10 cellular contexts compared by ENCODE assay signal in the genomic region with DNA sequence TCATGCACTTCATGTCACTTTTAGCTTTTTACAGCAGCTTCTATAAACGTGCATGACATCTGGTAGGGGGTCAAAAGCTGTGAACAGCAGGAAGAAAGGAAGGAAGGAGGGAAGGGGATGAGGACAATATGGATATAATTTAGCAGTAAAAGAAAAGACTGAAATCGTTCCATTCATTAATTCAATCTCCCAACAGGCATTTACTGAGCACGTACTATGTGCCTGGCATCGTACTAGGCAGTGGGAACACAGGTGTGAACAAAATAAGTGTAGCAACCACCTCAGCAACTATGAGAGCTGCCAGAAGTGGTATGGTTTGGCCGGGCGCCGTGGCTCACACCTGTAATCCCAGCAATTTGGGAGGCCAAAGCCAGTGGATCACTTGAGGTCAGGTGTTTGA.
"Had no signal": no experiment of that assay in that cellular context is flagged by ENCODE, and none has a peak within 500 bp of the region (broad histone marks: within the 10 kb centered on the region; RNA-seq: fewer than 3 reads in every experiment).

No MANE protein-coding gene starts in this region.

- DNase-seq: GM23248, GOT3, HCEC 1CT, HFFc6, IMR-90, Karpas-422, KBM-7 had no signal

- H3K4me2 ChIP-seq: KMS-11 had no signal

- H3K27ac ChIP-seq: GM23248, HL-60, KMS-11 had no signal

- H2AFZ ChIP-seq: GM23248 had no signal

- H3K9ac ChIP-seq: GM23248, KMS-11 had no signal

- H3K4me3 ChIP-seq: GM23248 had no signal

- FAIRE-seq: H54 had no signal
